In the genomic region with DNA sequence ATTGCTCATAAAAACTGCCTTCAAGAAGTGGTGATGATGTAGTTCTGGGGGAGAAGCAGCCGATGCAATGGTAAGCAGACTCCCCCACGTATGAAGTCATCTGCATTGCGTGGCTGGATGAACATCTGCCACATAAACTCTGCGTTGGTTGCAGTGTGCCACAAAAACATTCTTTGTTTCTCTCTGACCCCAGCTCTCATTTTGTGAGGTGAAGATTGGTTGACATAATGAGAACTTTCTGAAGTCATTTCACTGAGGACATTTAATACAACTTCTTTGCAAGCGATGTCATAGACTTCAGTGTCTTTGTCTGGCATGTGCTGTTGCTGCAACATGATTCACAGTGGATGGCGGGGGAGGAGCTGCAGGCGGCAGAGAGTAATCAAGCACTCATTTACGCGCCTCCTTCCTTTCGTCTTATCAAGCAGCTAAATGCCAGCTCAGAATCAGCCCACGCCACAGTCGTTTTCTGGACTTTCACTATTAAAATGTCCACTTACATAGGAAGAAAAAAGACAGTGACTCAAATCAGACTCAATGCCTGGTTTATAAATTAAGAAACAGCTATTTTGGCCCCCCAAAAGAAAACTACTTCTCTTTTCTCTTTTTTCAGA, we compare ENCODE assay signal across 9 cellular contexts.
DNase-seq lines count a peak whose midpoint lies in the region; ATAC-seq and TF ChIP-seq lines count a peak whose summit lies in the region.
"Had no signal": no experiment of that assay in that cellular context is flagged by ENCODE, and none has a peak within 500 bp of the region (broad histone marks: within the 10 kb centered on the region; RNA-seq: fewer than 3 reads in every experiment).

No MANE protein-coding gene starts in this region.

- no peaks in the 10 kb centered on the region for H3K4me1 Mint-ChIP-seq in activated T-helper 17 cell treated with anti-CD3 and anti-CD28 coated beads, Interleukin-2, amount 50 U/mL, for 72 hours
- H3K4me1 Mint-ChIP-seq: CD4-positive, CD25-positive, alpha-beta regulatory T cell had no signal

- TF ChIP-seq POLR2A in uterus (IDR thresholded peaks at IDR 0.05) = no peak

- no peaks in the 10 kb centered on the region for H3K36me3 ChIP-seq in uterus

- DNase-seq in activated CD4-positive, alpha-beta T cell treated with anti-CD3 and anti-CD28 coated beads for 48 hours = peak; percentile 33
- DNase-seq in activated CD4-positive, alpha-beta T cell treated with anti-CD3 and anti-CD28 coated beads, Interleukin-2, amount 50 U/mL, for 1 hour = no peak
- DNase-seq in inferior parietal cortex (ENCODE audit: extremely low spot score) (peak; percentile 49), uterus (peak; percentile 76 to 91)
- DNase-seq: CD4-positive, CD25-positive, alpha-beta regulatory T cell had no signal

- no peak overlapping the region for H3K27ac Mint-ChIP-seq in activated T-helper 17 cell treated with anti-CD3 and anti-CD28 coated beads, Interleukin-2, amount 50 U/mL, for 72 hours
- H3K27ac Mint-ChIP-seq: CD4-positive, CD25-positive, alpha-beta regulatory T cell had no signal

- H3K27me3 Mint-ChIP-seq in activated T-helper 17 cell treated with anti-CD3 and anti-CD28 coated beads, Interleukin-2, amount 50 U/mL, for 72 hours = peaks cover 29% of the 10 kb centered on the region

- no peaks in the 10 kb centered on the region for H3K36me3 Mint-ChIP-seq in activated T-helper 17 cell treated with anti-CD3 and anti-CD28 coated beads, Interleukin-2, amount 50 U/mL, for 72 hours (ENCODE audit: low read depth)
- H3K36me3 Mint-ChIP-seq: CD4-positive, CD25-positive, alpha-beta regulatory T cell had no signal

- TF ChIP-seq CTCF in uterus (IDR thresholded peaks at IDR 0.05) = no peak

- H3K9me3 ChIP-seq in uterus = no peaks in the 10 kb centered on the region

- intact Hi-C loops in uterus (cut with DNase I; ENCODE audit: low total_unique reads) = no loop called here

- ATAC-seq in HG03064 (IDR thresholded peaks at IDR 0.05; ENCODE audit: low read depth, unreplicated experiment) (peak; percentile 77), GM21515 (IDR thresholded peaks at IDR 0.05; ENCODE audit: unreplicated experiment) (no peak), GM18858 (IDR thresholded peaks at IDR 0.05; ENCODE audit: unreplicated experiment) (no peak)
- peak; percentile 65 for ATAC-seq in activated T-helper 17 cell treated with anti-CD3 and anti-CD28 coated beads, Interleukin-2, amount 50 U/mL, for 72 hours (replicated peaks)

- peak overlapping the region; percentile 77 to 80 for H3K27ac ChIP-seq in uterus

- H3K9me3 Mint-ChIP-seq in activated T-helper 17 cell treated with anti-CD3 and anti-CD28 coated beads, Interleukin-2, amount 50 U/mL, for 72 hours = peaks cover 4% of the 10 kb centered on the region

- no peak overlapping the region for H3K4me3 Mint-ChIP-seq in activated T-helper 17 cell treated with anti-CD3 and anti-CD28 coated beads, Interleukin-2, amount 50 U/mL, for 72 hours
- H3K4me3 Mint-ChIP-seq: CD4-positive, CD25-positive, alpha-beta regulatory T cell had no signal

- peak overlapping the region in 1 of 2 donors; percentile 18 for H3K4me3 ChIP-seq in uterus

- H3K4me1 ChIP-seq in uterus = no peaks in the 10 kb centered on the region

- no peaks in the 10 kb centered on the region for H3K27me3 ChIP-seq in uterus

Comparison
In these comparisons a context has a peak if more than half of its experiments do, and no peak if none do; other contexts are left out.
1. ATAC-seq: peak in HG03064 (single experiment) and activated T-helper 17 cell treated with anti-CD3 and anti-CD28 coated beads, Interleukin-2, amount 50 U/mL, for 72 hours (single experiment); none in GM21515 (single experiment) and GM18858 (single experiment).